15 cellular contexts compared by ENCODE assay signal in the genomic region with DNA sequence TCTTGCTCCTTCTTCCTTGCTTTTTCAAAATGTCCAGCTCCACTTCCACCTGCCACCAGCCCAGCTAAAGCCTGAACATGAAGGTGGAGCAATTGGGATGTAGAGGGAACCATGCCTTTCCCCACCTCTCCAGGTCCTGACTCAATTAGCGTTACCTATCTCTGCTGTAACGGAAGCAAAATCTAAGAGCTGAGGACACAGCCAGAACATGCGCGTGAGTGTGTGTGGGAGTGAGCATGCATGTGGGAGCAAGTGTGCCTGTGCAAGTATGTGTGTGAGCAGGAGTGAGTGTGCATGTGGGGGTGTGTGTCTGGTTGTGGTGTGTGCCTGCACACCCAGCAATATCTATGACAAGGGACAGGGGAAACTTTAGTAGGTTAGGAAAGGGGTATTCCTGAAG.
A peak's percentile ranks its signal among the peaks of the same experiment; 100 is the strongest.
DNase-seq lines count a peak whose midpoint lies in the region; ATAC-seq, FAIRE-seq and TF ChIP-seq lines count a peak whose summit lies in the region.
"Had no signal": no experiment of that assay in that cellular context is flagged by ENCODE, and none has a peak within 500 bp of the region (broad histone marks: within the 10 kb centered on the region; RNA-seq: fewer than 3 reads in every experiment).

No MANE protein-coding gene starts in this region.

- ATAC-seq in activated naive CD8-positive, alpha-beta T cell treated with anti-CD3 and anti-CD28 coated beads, Interleukin-2, amount 50 U/mL, for 24 hours: no peak
- ATAC-seq: CD8-positive, alpha-beta T cell had no signal

- H3K4me3 Mint-ChIP-seq in activated naive CD8-positive, alpha-beta T cell treated with anti-CD3 and anti-CD28 coated beads, Interleukin-2, amount 50 U/mL, for 24 hours: no peak overlapping the region
- H3K4me3 Mint-ChIP-seq in activated naive CD8-positive, alpha-beta T cell treated with anti-CD3 and anti-CD28 coated beads for 36 hours: no peak overlapping the region
- peak overlapping the region; percentile 55 for H3K4me3 Mint-ChIP-seq in activated T-helper 2 cell treated with anti-CD3 and anti-CD28 coated beads, Interferon-gamma antibody, Interleukin-2, Interleukin-4, amounts not matched to agents 10 μg/mL and 5 μg/mL and 100 μg/mL, durations not matched to agents 14 hours and 24 hours and 36 hours (ENCODE audit: low read depth)
- H3K4me3 Mint-ChIP-seq: CD14-positive monocyte; CD8-positive, alpha-beta T cell had no signal

- no peak overlapping the region for H3K27ac ChIP-seq in vagina

- H3K9me3 Mint-ChIP-seq in activated naive CD8-positive, alpha-beta T cell treated with anti-CD3 and anti-CD28 coated beads, Interleukin-2, amount 50 U/mL, for 24 hours: no peaks in the 10 kb centered on the region
- H3K9me3 Mint-ChIP-seq in activated naive CD8-positive, alpha-beta T cell treated with anti-CD3 and anti-CD28 coated beads for 36 hours: no peaks in the 10 kb centered on the region
- no peaks in the 10 kb centered on the region for H3K9me3 Mint-ChIP-seq in activated T-helper 2 cell treated with anti-CD3 and anti-CD28 coated beads, Interferon-gamma antibody, Interleukin-2, Interleukin-4, amounts not matched to agents 10 μg/mL and 5 μg/mL and 100 μg/mL, durations not matched to agents 14 hours and 24 hours and 36 hours
- H3K9me3 Mint-ChIP-seq: CD14-positive monocyte; CD8-positive, alpha-beta T cell had no signal

- peaks cover 44% of the 10 kb centered on the region for H3K4me1 Mint-ChIP-seq in activated naive CD8-positive, alpha-beta T cell treated with anti-CD3 and anti-CD28 coated beads, Interleukin-2, amount 50 U/mL, for 24 hours
- H3K4me1 Mint-ChIP-seq in activated naive CD8-positive, alpha-beta T cell treated with anti-CD3 and anti-CD28 coated beads for 36 hours: peaks cover 11% of the 10 kb centered on the region
- peaks cover 63% of the 10 kb centered on the region for H3K4me1 Mint-ChIP-seq in activated T-helper 2 cell treated with anti-CD3 and anti-CD28 coated beads, Interferon-gamma antibody, Interleukin-2, Interleukin-4, amounts not matched to agents 10 μg/mL and 5 μg/mL and 100 μg/mL, durations not matched to agents 14 hours and 24 hours and 36 hours (ENCODE audit: low read depth)

- TF ChIP-seq CTCF in vagina (IDR thresholded peaks at IDR 0.05): no peak

- no peak for TF ChIP-seq POLR2A in GM12891 (IDR thresholded peaks at IDR 0.05; ENCODE audit: low read depth, low read length)
- no peak for TF ChIP-seq POLR2A in vagina (IDR thresholded peaks at IDR 0.05)

- no peaks in the 10 kb centered on the region for H3K9me3 ChIP-seq in vagina
- H3K9me3 ChIP-seq: HAP-1 had no signal

- no peaks in the 10 kb centered on the region for H3K27me3 ChIP-seq in vagina

- no peak for DNase-seq in activated naive CD8-positive, alpha-beta T cell treated with anti-CD3 and anti-CD28 coated beads, Interleukin-2, amount 50 U/mL, for 24 hours
- DNase-seq in activated naive CD8-positive, alpha-beta T cell treated with anti-CD3 and anti-CD28 coated beads for 36 hours: no peak
- no peak for DNase-seq in GM12891 (ENCODE audit: insufficient read length, low spot score)
- DNase-seq in activated T-helper 2 cell treated with anti-CD3 and anti-CD28 coated beads, Interferon-gamma antibody, Interleukin-2, Interleukin-4, amounts not matched to agents 10 μg/mL and 5 μg/mL and 100 μg/mL, durations not matched to agents 14 hours and 24 hours and 36 hours (ENCODE audit: low spot score): no peak
- DNase-seq in vagina (ENCODE audit: extremely low spot score in 2 of 2): peak; percentile 52 to 61
- DNase-seq in activated naive CD4-positive, alpha-beta T cell treated with Interleukin-2 at 50 U/mL for 16 hours: no peak
- no peak for DNase-seq in iPS-NIHi11 (ENCODE audit: low spot score)
- DNase-seq: ACHN; Calu3; CD8-positive, alpha-beta T cell; DMS79 treated with DMSO at 0.1 percent for 48 hours; GF-D8 had no signal

- H3K36me3 Mint-ChIP-seq in activated naive CD8-positive, alpha-beta T cell treated with anti-CD3 and anti-CD28 coated beads, Interleukin-2, amount 50 U/mL, for 24 hours (ENCODE audit: low read depth): no peaks in the 10 kb centered on the region
- H3K36me3 Mint-ChIP-seq in activated naive CD8-positive, alpha-beta T cell treated with anti-CD3 and anti-CD28 coated beads for 36 hours: no peaks in the 10 kb centered on the region
- H3K36me3 Mint-ChIP-seq in activated T-helper 2 cell treated with anti-CD3 and anti-CD28 coated beads, Interferon-gamma antibody, Interleukin-2, Interleukin-4, amounts not matched to agents 10 μg/mL and 5 μg/mL and 100 μg/mL, durations not matched to agents 14 hours and 24 hours and 36 hours (ENCODE audit: low read depth): no peaks in the 10 kb centered on the region
- H3K36me3 Mint-ChIP-seq: CD8-positive, alpha-beta T cell had no signal

- peak; percentile 13 for FAIRE-seq in GM12891 (lab: Jason Lieb, UNC)
- FAIRE-seq: A204.1 had no signal

- no peaks in the 10 kb centered on the region for H3K36me3 ChIP-seq in vagina
- H3K36me3 ChIP-seq: HAP-1 had no signal

- no peaks in the 10 kb centered on the region for H3K4me1 ChIP-seq in vagina
- H3K4me1 ChIP-seq: HAP-1 had no signal

- H3K4me3 ChIP-seq in vagina: no peak overlapping the region
- H3K4me3 ChIP-seq: HAP-1 had no signal

- intact Hi-C loops in activated T-helper 2 cell treated with anti-CD3 and anti-CD28 coated beads, Interferon-gamma antibody, Interleukin-2, Interleukin-4, amounts not matched to agents 10 μg/mL and 5 μg/mL and 100 μg/mL, durations not matched to agents 14 hours and 24 hours and 36 hours (cut with micrococcal nuclease): loop anchor here (10.0 kb wide), 2 partner anchors 609 to 1009 kb away; no protein-coding TSS in a partner anchor
- intact Hi-C loops in vagina (cut with DNase I): no loop called here

- H3K27ac Mint-ChIP-seq in activated naive CD8-positive, alpha-beta T cell treated with anti-CD3 and anti-CD28 coated beads, Interleukin-2, amount 50 U/mL, for 24 hours: peak overlapping the region; percentile 14
- H3K27ac Mint-ChIP-seq in activated naive CD8-positive, alpha-beta T cell treated with anti-CD3 and anti-CD28 coated beads for 36 hours: no peak overlapping the region
- H3K27ac Mint-ChIP-seq in activated T-helper 2 cell treated with anti-CD3 and anti-CD28 coated beads, Interferon-gamma antibody, Interleukin-2, Interleukin-4, amounts not matched to agents 10 μg/mL and 5 μg/mL and 100 μg/mL, durations not matched to agents 14 hours and 24 hours and 36 hours: peak overlapping the region; percentile 98
- H3K27ac Mint-ChIP-seq: CD14-positive monocyte; CD8-positive, alpha-beta T cell had no signal

- peaks cover 4% of the 10 kb centered on the region for H3K27me3 Mint-ChIP-seq in activated naive CD8-positive, alpha-beta T cell treated with anti-CD3 and anti-CD28 coated beads, Interleukin-2, amount 50 U/mL, for 24 hours
- H3K27me3 Mint-ChIP-seq in activated naive CD8-positive, alpha-beta T cell treated with anti-CD3 and anti-CD28 coated beads for 36 hours: peaks cover 13% of the 10 kb centered on the region
- H3K27me3 Mint-ChIP-seq in activated T-helper 2 cell treated with anti-CD3 and anti-CD28 coated beads, Interferon-gamma antibody, Interleukin-2, Interleukin-4, amounts not matched to agents 10 μg/mL and 5 μg/mL and 100 μg/mL, durations not matched to agents 14 hours and 24 hours and 36 hours (ENCODE audit: low read depth): no peaks in the 10 kb centered on the region

TF ChIP-seq in GM12891, 5 proteins besides CTCF, POLR2A, EP300 and RAD21:
- TF ChIP-seq TAF1 (IDR thresholded peaks at IDR 0.05; ENCODE audit: low read depth, low read length): no peak
- TF ChIP-seq SPI1 (IDR thresholded peaks at IDR 0.05; ENCODE audit: low read depth, low read length): no peak
- no peak for TF ChIP-seq POLR2AphosphoS5 (IDR thresholded peaks at IDR 0.05; ENCODE audit: low read depth, low read length)
- no peak for TF ChIP-seq PAX5 (IDR thresholded peaks at IDR 0.05; ENCODE audit: insufficient read depth, low read length, severe bottlenecking)
- no peak for TF ChIP-seq POU2F2 (IDR thresholded peaks at IDR 0.05; ENCODE audit: low read depth, low read length)

Comparison
In these comparisons a context has a peak if more than half of its experiments do, and no peak if none do; other contexts are left out.
1. DNase-seq: peak in vagina (2 of 2); none in activated naive CD8-positive, alpha-beta T cell treated with anti-CD3 and anti-CD28 coated beads, Interleukin-2, amount 50 U/mL, for 24 hours (single experiment), activated naive CD8-positive, alpha-beta T cell treated with anti-CD3 and anti-CD28 coated beads for 36 hours (single experiment), GM12891 (single experiment), activated T-helper 2 cell treated with anti-CD3 and anti-CD28 coated beads, Interferon-gamma antibody, Interleukin-2, Interleukin-4, amounts not matched to agents 10 μg/mL and 5 μg/mL and 100 μg/mL, durations not matched to agents 14 hours and 24 hours and 36 hours (single experiment), activated naive CD4-positive, alpha-beta T cell treated with Interleukin-2 at 50 U/mL for 16 hours (single experiment) and iPS-NIHi11 (single experiment).